ENCODE assay signal across 8 cellular contexts in genomic region chr3:23809840-23810341, GRCh38. TPM values are rescaled to one million over a fixed set of nuclear protein-coding genes. Genes with fewer than 3 reads are reported as not detected.
A peak's percentile ranks its signal among the peaks of the same experiment; 100 is the strongest.
DNase-seq lines count a peak whose midpoint lies in the region; ATAC-seq and TF ChIP-seq lines count a peak whose summit lies in the region.

No MANE protein-coding gene starts in this region.

- no peaks in the 10 kb centered on the region for H3K9me2 ChIP-seq in PC-9 (ENCODE audit: insufficient read depth)

- H3K4me1 ChIP-seq in PC-9 (replicated peaks; ENCODE audit: insufficient read depth) (peaks cover 55% of the 10 kb centered on the region), endocrine pancreas (ENCODE audit: control insufficient read depth, insufficient read depth, low read length) (peaks cover 13% of the 10 kb centered on the region), osteoblast (ENCODE audit: insufficient read depth, low read length) (peaks cover 14% of the 10 kb centered on the region)

- no peak for TF ChIP-seq CTCF in PC-9 (conservative IDR thresholded peaks at IDR 0.05)
- no peak for TF ChIP-seq CTCF in osteoblast (IDR thresholded peaks at IDR 0.05; ENCODE audit: extremely low read depth, low read depth, low read length)

- H3K79me2 ChIP-seq in PC-9 (ENCODE audit: low read depth) (peaks cover 86% of the 10 kb centered on the region), osteoblast (ENCODE audit: insufficient read depth, low read length) (peaks cover 52% of the 10 kb centered on the region)

- H3K9ac ChIP-seq in endocrine pancreas (ENCODE audit: control insufficient read depth, insufficient read depth, low read length): no peak overlapping the region

- H2AFZ ChIP-seq in PC-9: peak overlapping the region; percentile 70
- H2AFZ ChIP-seq in osteoblast (ENCODE audit: low read length): peak overlapping the region; percentile 91

- peaks cover 30% of the 10 kb centered on the region for H4K20me1 ChIP-seq in PC-9 (ENCODE audit: insufficient read depth)
- peaks cover 8% of the 10 kb centered on the region for H4K20me1 ChIP-seq in osteoblast (ENCODE audit: insufficient read depth, low read length)

- POLR2A ChIA-PET in PC-9 (lab: Charles Lee; ENCODE audit: unreplicated experiment): interaction anchor here (0.6 kb wide), 2 partner anchors 49 to 339 kb away, joined by 7 to 8 read pairs; no protein-coding TSS in a partner anchor

- intact Hi-C loops in PC-9 (cut with micrococcal nuclease; ENCODE audit: unreplicated experiment): loop anchor here (10.0 kb wide), 1 partner anchor 405 kb away; no protein-coding TSS in a partner anchor

- H3K9me3 ChIP-seq in PC-9 (ENCODE audit: insufficient read depth, low read depth): no peaks in the 10 kb centered on the region
- no peaks in the 10 kb centered on the region for H3K9me3 ChIP-seq in endocrine pancreas (ENCODE audit: control insufficient read depth, low read length)
- H3K9me3 ChIP-seq in osteoblast (ENCODE audit: low read depth, low read length): no peaks in the 10 kb centered on the region

- peak overlapping the region; percentile 92 for H3K4me2 ChIP-seq in PC-9
- H3K4me2 ChIP-seq in osteoblast (ENCODE audit: insufficient read depth, low read length): peak overlapping the region; percentile 98

- DNase-seq in DMS 273 (lab: John Stamatoyannopoulos, UW; ENCODE audit: unreplicated experiment) (peak; percentile 25), DMS 273 treated with DMSO at 0.1 percent for 48 hours (lab: John Stamatoyannopoulos, UW) (no peak), PC-9 (no peak), osteoblast (ENCODE audit: insufficient read length, low spot score, missing footprints) (peak; percentile 73), SKM-1 (lab: John Stamatoyannopoulos, UW; ENCODE audit: unreplicated experiment) (no peak)
- no peak for DNase-seq in stimulated activated CD4-positive, alpha-beta T cell treated with anti-CD3 and anti-CD28 coated beads, Interleukin-1b, Interleukin-23, amount 100 ng/mL, for 48 hours

- CTCF ChIA-PET in PC-9 (lab: Charles Lee): interaction anchor here (0.6 kb wide), 1 partner anchor 716 kb away, joined by 3 read pairs; no protein-coding TSS in a partner anchor

- ATAC-seq in GM19328 (IDR thresholded peaks at IDR 0.05; ENCODE audit: unreplicated experiment): no peak

- BruUV-seq in PC-9 (replicated peaks; lab: Mats Ljungman, UMichigan): no TSS peak

- H3K36me3 ChIP-seq in PC-9 (ENCODE audit: low read depth) (peaks cover 51% of the 10 kb centered on the region), endocrine pancreas (ENCODE audit: control insufficient read depth, insufficient read depth, low read length) (no peaks in the 10 kb centered on the region), osteoblast (ENCODE audit: insufficient read depth, low read length) (peaks cover 9% of the 10 kb centered on the region)

- peak overlapping the region; percentile 69 for H3K27ac ChIP-seq in PC-9
- H3K27ac ChIP-seq in osteoblast (ENCODE audit: low read depth, low read length): peak overlapping the region; percentile 69

- H3K4me3 ChIP-seq in PC-9 (peak overlapping the region; percentile 97), endocrine pancreas (ENCODE audit: control insufficient read depth, insufficient read depth, low read length) (peak overlapping the region; percentile 24), osteoblast (ENCODE audit: insufficient read depth, low read length) (peak overlapping the region; percentile 81)

- H3K27me3 ChIP-seq in PC-9 (ENCODE audit: insufficient read depth, low read depth) (no peaks in the 10 kb centered on the region), endocrine pancreas (ENCODE audit: control insufficient read depth, insufficient read depth, low read length) (no peaks in the 10 kb centered on the region), osteoblast (ENCODE audit: insufficient read depth, low read length) (no peaks in the 10 kb centered on the region)

- H3F3A ChIP-seq in PC-9 (ENCODE audit: insufficient read depth, low read depth): peaks cover 23% of the 10 kb centered on the region

RNA-seq across cellular contexts. Expression of gene UBE2E1, which starts 4.1 kb away (rescaled TPM):
- 65.6 and 102 TPM in 2 replicates for total RNA-seq in PC-9 (2021)
- total RNA-seq in osteoblast: 89.0 and 98.1 TPM in 2 replicates

Comparison
In these comparisons a context has a peak if more than half of its experiments do, and no peak if none do; other contexts are left out.
1. DNase-seq: peak in DMS 273 (single experiment) and osteoblast (single experiment); none in DMS 273 treated with DMSO at 0.1 percent for 48 hours (single experiment), PC-9 (0 of 2), SKM-1 (single experiment) and stimulated activated CD4-positive, alpha-beta T cell treated with anti-CD3 and anti-CD28 coated beads, Interleukin-1b, Interleukin-23, amount 100 ng/mL, for 48 hours (single experiment).
2. H3K4me3 ChIP-seq: peak in every context shown above with its lines; median percentile 97 in PC-9; 81 in osteoblast; 24 in endocrine pancreas.